24 cellular contexts compared by ENCODE assay signal in genomic region chr5:59182722-59183121, GRCh38.
"Had no signal": no experiment of that assay in that cellular context is flagged by ENCODE, and none has a peak within 500 bp of the region (broad histone marks: within the 10 kb centered on the region; RNA-seq: fewer than 3 reads in every experiment).

No MANE protein-coding gene starts in this region.

- H3K9ac ChIP-seq: parathyroid adenoma had no signal

- ATAC-seq: activated CD4-positive, CD25-positive, alpha-beta regulatory T cell treated with anti-CD3 and anti-CD28 coated beads, Interleukin-2, amount 50 U/mL, for 24 hours; esophagus mucosa; heart right ventricle; naive thymus-derived CD4-positive, alpha-beta T cell; right cardiac atrium had no signal

- H3K9me3 ChIP-seq: heart right ventricle, left ventricle myocardium inferior, tibial nerve had no signal

- H3K9me3 Mint-ChIP-seq: activated CD4-positive, alpha-beta memory T cell treated with anti-CD3 and anti-CD28 coated beads, Interleukin-2, amount 10 ng/mL, durations not matched to agents 7 days and 5 days; activated naive CD4-positive, alpha-beta T cell treated with anti-CD3 and anti-CD28 coated beads, Interleukin-2, amount 10 ng/mL, durations not matched to agents 7 days and 5 days; activated naive CD8-positive, alpha-beta T cell treated with anti-CD3 and anti-CD28 coated beads, Interleukin-2, amount 10 ng/mL, durations not matched to agents 7 days and 5 days; activated T-cell treated with anti-CD3 and anti-CD28 coated beads, Interleukin-2, amount 50 U/mL, for 24 hours; central memory CD8-positive, alpha-beta T cell; dendritic cell treated with granulocyte-macrophage colony-stimulating factor and Interleukin-4, amounts not matched to agents 40 ng/mL and 50 ng/mL, for 4 days; endodermal cell; naive thymus-derived CD4-positive, alpha-beta T cell had no signal

- H3K36me3 Mint-ChIP-seq: activated naive CD4-positive, alpha-beta T cell treated with anti-CD3 and anti-CD28 coated beads, Interleukin-2, amount 10 ng/mL, durations not matched to agents 7 days and 5 days; activated naive CD8-positive, alpha-beta T cell treated with anti-CD3 and anti-CD28 coated beads, Interleukin-2, amount 10 ng/mL, durations not matched to agents 7 days and 5 days; naive thymus-derived CD4-positive, alpha-beta T cell had no signal

- H3K4me1 ChIP-seq: parathyroid adenoma had no signal

- H3K27me3 ChIP-seq: heart right ventricle, tibial nerve had no signal

- H3K27me3 Mint-ChIP-seq: dendritic cell treated with granulocyte-macrophage colony-stimulating factor and Interleukin-4, amounts not matched to agents 40 ng/mL and 50 ng/mL, for 4 days had no signal

- H3K27ac Mint-ChIP-seq: activated CD4-positive, alpha-beta memory T cell treated with anti-CD3 and anti-CD28 coated beads, Interleukin-2, amount 10 ng/mL, durations not matched to agents 7 days and 5 days; activated naive CD4-positive, alpha-beta T cell treated with anti-CD3 and anti-CD28 coated beads, Interleukin-2, amount 10 ng/mL, durations not matched to agents 7 days and 5 days; activated naive CD8-positive, alpha-beta T cell treated with anti-CD3 and anti-CD28 coated beads, Interleukin-2, amount 10 ng/mL, durations not matched to agents 7 days and 5 days; activated T-cell treated with anti-CD3 and anti-CD28 coated beads, Interleukin-2, amount 50 U/mL, for 24 hours; dendritic cell treated with granulocyte-macrophage colony-stimulating factor and Interleukin-4, amounts not matched to agents 40 ng/mL and 50 ng/mL, for 4 days; endodermal cell; naive thymus-derived CD4-positive, alpha-beta T cell had no signal

- H3K4me3 ChIP-seq: heart right ventricle, left ventricle myocardium inferior, tibial nerve had no signal

- H3K36me3 ChIP-seq: tibial nerve had no signal

- H3K27ac ChIP-seq: heart right ventricle, left ventricle myocardium inferior, parathyroid adenoma, tibial nerve had no signal

- DNase-seq: activated CD4-positive, alpha-beta memory T cell treated with anti-CD3 and anti-CD28 coated beads, Interleukin-2, amount 10 ng/mL, durations not matched to agents 7 days and 5 days; activated CD4-positive, alpha-beta T cell treated with anti-CD3 and anti-CD28 coated beads for 48 hours; activated CD8-positive, alpha-beta memory T cell treated with anti-CD3 and anti-CD28 coated beads, Interleukin-2, amount 50 U/mL, for 48 hours; activated gamma-delta T cell; activated naive CD4-positive, alpha-beta T cell treated with anti-CD3 and anti-CD28 coated beads, Interleukin-2, amount 10 ng/mL, durations not matched to agents 7 days and 5 days; activated naive CD8-positive, alpha-beta T cell treated with anti-CD3 and anti-CD28 coated beads, Interleukin-2, amount 10 ng/mL, durations not matched to agents 7 days and 5 days; activated T-cell treated with anti-CD3 and anti-CD28 coated beads, Interleukin-2, amount 50 U/mL, for 24 hours; amniotic stem cell; endodermal cell; foreskin fibroblast; heart right ventricle; islet precursor cell; left ventricle myocardium inferior; naive thymus-derived CD4-positive, alpha-beta T cell; occipital lobe; right cardiac atrium; stimulated activated CD4-positive, alpha-beta T cell treated with anti-CD3 and anti-CD28 coated beads, Interleukin-2, amount 100 ng/mL, for 48 hours; stimulated activated naive CD4-positive, alpha-beta T cell treated with Interleukin-2 at 50 U/mL for 16 hours had no signal

- H3K79me2 ChIP-seq: parathyroid adenoma had no signal

- H3K4me1 Mint-ChIP-seq: central memory CD8-positive, alpha-beta T cell had no signal

- H3K4me3 Mint-ChIP-seq: activated CD4-positive, alpha-beta memory T cell treated with anti-CD3 and anti-CD28 coated beads, Interleukin-2, amount 10 ng/mL, durations not matched to agents 7 days and 5 days; activated naive CD4-positive, alpha-beta T cell treated with anti-CD3 and anti-CD28 coated beads, Interleukin-2, amount 10 ng/mL, durations not matched to agents 7 days and 5 days; activated naive CD8-positive, alpha-beta T cell treated with anti-CD3 and anti-CD28 coated beads, Interleukin-2, amount 10 ng/mL, durations not matched to agents 7 days and 5 days; activated T-cell treated with anti-CD3 and anti-CD28 coated beads, Interleukin-2, amount 50 U/mL, for 24 hours; central memory CD8-positive, alpha-beta T cell; dendritic cell treated with granulocyte-macrophage colony-stimulating factor and Interleukin-4, amounts not matched to agents 40 ng/mL and 50 ng/mL, for 4 days; endodermal cell; naive thymus-derived CD4-positive, alpha-beta T cell had no signal

- H2AFZ ChIP-seq: parathyroid adenoma had no signal
